In genomic region chr12:6752931-6753771, GRCh38 we compare ENCODE assay signal across 8 cellular contexts. TPM values are rescaled to one million over a fixed set of nuclear protein-coding genes. Genes with fewer than 3 reads are reported as not detected.
DNase-seq lines count a peak whose midpoint lies in the region; ATAC-seq and TF ChIP-seq lines count a peak whose summit lies in the region.

Gene MLF2, minus strand, starts transcription at chr12:6753141. Its CDS starts 807 bp downstream, at chr12:6752334.

- H3K36me3 Mint-ChIP-seq in activated T-cell treated with anti-CD3 and anti-CD28 coated beads, Interleukin-2, amount 50 U/mL, for 24 hours (ENCODE audit: low read depth), result peaks cover 49% of the 10 kb centered on the region

- peaks cover 25% of the 10 kb centered on the region for H3K4me1 Mint-ChIP-seq in activated T-cell treated with anti-CD3 and anti-CD28 coated beads, Interleukin-2, amount 50 U/mL, for 24 hours (ENCODE audit: low read depth)

- no peaks in the 10 kb centered on the region for H3K9me3 ChIP-seq in mucosa of stomach (ENCODE audit: control insufficient read depth, low read length)

- H3K9me3 Mint-ChIP-seq in activated T-cell treated with anti-CD3 and anti-CD28 coated beads, Interleukin-2, amount 50 U/mL, for 24 hours, result no peaks in the 10 kb centered on the region

- DNase-seq in DMS53 (lab: John Stamatoyannopoulos, UW) (peak; percentile 100), KBM-7 (peak; percentile 99), erythroblast (lab: John Stamatoyannopoulos, UW) (peak; percentile 98 to 99)
- DNase-seq in activated T-cell treated with anti-CD3 and anti-CD28 coated beads, Interleukin-2, amount 50 U/mL, for 24 hours, result peak; percentile 99
- DNase-seq in stimulated activated CD8-positive, alpha-beta memory T cell treated with anti-CD3 and anti-CD28 coated beads, Interleukin-7, amount 100 ng/mL, for 1 hour (ENCODE audit: low read depth in 2 of 2), result peak; percentile 92 to 95

- H3K27me3 Mint-ChIP-seq in activated T-cell treated with anti-CD3 and anti-CD28 coated beads, Interleukin-2, amount 50 U/mL, for 24 hours, result no peaks in the 10 kb centered on the region

- peak within 1 kb of the TSS; percentile 99 for H3K27ac Mint-ChIP-seq in activated T-cell treated with anti-CD3 and anti-CD28 coated beads, Interleukin-2, amount 50 U/mL, for 24 hours

- peaks cover 10% of the 10 kb centered on the region for H3K36me3 ChIP-seq in mucosa of stomach (ENCODE audit: control insufficient read depth, insufficient read depth, low read length)

- TF ChIP-seq POLR2A in erythroblast (IDR thresholded peaks at IDR 0.05; ENCODE audit: low read length), result peak; percentile 93

- no peaks in the 10 kb centered on the region for H3K27me3 ChIP-seq in mucosa of stomach (ENCODE audit: control insufficient read depth, insufficient read depth, low read length)

- H3K9ac ChIP-seq in mucosa of stomach (ENCODE audit: low read length), result peak within 1 kb of the TSS; percentile 100

- in situ Hi-C loops in KBM-7 (cut with MboI; ENCODE audit: low pct_unique_long_range_greater_than_20kb, low sequenced_read_pairs), result no loop called here

- peaks cover 18% of the 10 kb centered on the region for H3K4me1 ChIP-seq in mucosa of stomach (ENCODE audit: control insufficient read depth, insufficient read depth, low read length)

- H3K4me3 Mint-ChIP-seq in activated T-cell treated with anti-CD3 and anti-CD28 coated beads, Interleukin-2, amount 50 U/mL, for 24 hours, result peak within 1 kb of the TSS; percentile 92

- ATAC-seq in GM21717 (IDR thresholded peaks at IDR 0.05; ENCODE audit: unreplicated experiment), result peak; percentile 84

- peak within 1 kb of the TSS; percentile 89 for H3K4me3 ChIP-seq in mucosa of stomach (ENCODE audit: low read length)

TF ChIP-seq in PFSK-1, 5 proteins besides CTCF, POLR2A, EP300 and RAD21:
- no peak for TF ChIP-seq REST (IDR thresholded peaks at IDR 0.05; ENCODE audit: insufficient read depth in 1 of 2, low read depth in 2 of 2, low read length in 2 of 2)
- TF ChIP-seq TAF1 (IDR thresholded peaks at IDR 0.05; ENCODE audit: borderline replicate concordance, insufficient read depth, low read length), result peak; percentile 85
- peak; percentile 3; the same call in 1 of the 2 replicates for TF ChIP-seq SIN3A (IDR thresholded peaks at IDR 0.05; ENCODE audit: borderline replicate concordance, insufficient read depth, low read length)
- TF ChIP-seq FOXP2 (optimal IDR thresholded peaks at IDR 0.05; ENCODE audit: borderline replicate concordance, extremely low read depth, extremely low read length, insufficient read depth), result peak; percentile 79
- peak; percentile 62 for TF ChIP-seq POLR2AphosphoS5 (IDR thresholded peaks at IDR 0.05; ENCODE audit: low read depth, low read length)

RNA-seq across cellular contexts. Expression of gene MLF2, which starts in this region (rescaled TPM):
- 364 TPM for polyA plus RNA-seq in PFSK-1 (2012; ENCODE audit: insufficient read length, low read depth)

Comparison
In these comparisons a context has a peak if more than half of its experiments do, and no peak if none do; other contexts are left out.
1. Peak in every context shown above with its lines: DNase-seq, ATAC-seq and H3K4me3 ChIP-seq.